11 cellular contexts compared by ENCODE assay signal in the genomic region with DNA sequence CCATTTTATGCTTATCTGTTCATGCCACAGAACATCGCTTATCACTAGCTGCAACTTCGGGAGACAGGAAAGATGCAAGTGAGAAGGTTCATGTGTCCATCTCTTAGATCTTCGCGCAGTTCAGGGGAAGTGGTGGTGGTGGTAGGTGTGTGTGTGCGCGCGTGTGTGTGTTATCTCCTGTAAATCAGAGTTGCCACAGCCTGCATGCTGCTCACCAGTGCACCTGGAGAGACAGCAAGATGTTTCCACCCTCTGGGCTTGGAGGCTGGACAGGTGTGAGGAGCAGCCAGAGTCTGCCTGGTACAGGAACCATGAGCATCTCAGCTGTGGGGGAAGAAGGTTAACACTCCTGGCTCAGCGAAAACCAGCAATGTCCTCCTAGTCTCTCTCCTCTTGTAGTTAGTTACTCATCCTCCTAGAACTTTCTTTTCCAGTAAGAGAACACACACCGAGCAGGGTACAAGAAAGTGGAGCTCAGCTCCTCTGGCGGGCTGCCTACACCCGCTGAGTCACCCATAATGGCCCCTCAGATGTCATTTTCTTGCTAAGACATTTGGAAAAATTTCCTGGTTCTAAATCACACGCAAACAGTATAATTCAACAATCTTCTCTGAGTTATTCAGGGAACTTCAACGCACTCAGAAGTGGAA. TPM values are rescaled to one million over a fixed set of nuclear protein-coding genes. Genes with fewer than 3 reads are reported as not detected.
DNase-seq lines count a peak whose midpoint lies in the region; ATAC-seq and TF ChIP-seq lines count a peak whose summit lies in the region.
"Had no signal": no experiment of that assay in that cellular context is flagged by ENCODE, and none has a peak within 500 bp of the region (broad histone marks: within the 10 kb centered on the region; RNA-seq: fewer than 3 reads in every experiment).

No MANE protein-coding gene starts in this region.

- ATAC-seq in activated CD8-positive, alpha-beta memory T cell treated with anti-CD3 and anti-CD28 coated beads, Interleukin-2, amount 10 ng/mL, durations not matched to agents 7 days and 5 days: peak; percentile 60

- peak; percentile 35 for DNase-seq in activated gamma-delta T cell treated with Interleukin-2 at 50 U/mL for 16 hours
- no peak for DNase-seq in activated gamma-delta T cell (lab: John Stamatoyannopoulos, UW)
- peak; percentile 58 for DNase-seq in activated CD8-positive, alpha-beta memory T cell treated with anti-CD3 and anti-CD28 coated beads, Interleukin-2, amount 10 ng/mL, durations not matched to agents 7 days and 5 days
- DNase-seq in fibroblast of the aortic adventitia (ENCODE audit: low read depth): peak; percentile 58
- peak; percentile 65 for DNase-seq in stromal cell of bone marrow (ENCODE audit: low read depth)
- DNase-seq in NCI-H526 (lab: John Stamatoyannopoulos, UW): no peak
- DNase-seq in SK-N-DZ (ENCODE audit: low spot score): no peak
- no peak for DNase-seq in NCI-H2029 (lab: John Stamatoyannopoulos, UW)
- DNase-seq: cerebellar nuclear complex, NCI-H1930 had no signal

- no peaks in the 10 kb centered on the region for H3K36me3 Mint-ChIP-seq in activated CD8-positive, alpha-beta memory T cell treated with anti-CD3 and anti-CD28 coated beads, Interleukin-2, amount 10 ng/mL, durations not matched to agents 7 days and 5 days

- no peak overlapping the region for H3K4me3 ChIP-seq in fibroblast of the aortic adventitia (ENCODE audit: low read depth, low read length)
- H3K4me3 ChIP-seq: tibial nerve had no signal

- TF ChIP-seq CTCF in fibroblast of the aortic adventitia (IDR thresholded peaks at IDR 0.05; ENCODE audit: insufficient read depth, low read length): no peak

- CTCF ChIA-PET in activated CD8-positive, alpha-beta memory T cell treated with anti-CD3 and anti-CD28 coated beads, Interleukin-2, amount 10 ng/mL, durations not matched to agents 7 days and 5 days (lab: Charles Lee): interaction anchor here (0.7 to 1.4 kb wide), 3 partner anchors 8 to 18 kb away, joined by 3 read pairs; a partner anchor contains a TSS

- H3K4me1 Mint-ChIP-seq in activated CD8-positive, alpha-beta memory T cell treated with anti-CD3 and anti-CD28 coated beads, Interleukin-2, amount 10 ng/mL, durations not matched to agents 7 days and 5 days: peaks cover 53% of the 10 kb centered on the region

- H3K27ac Mint-ChIP-seq in activated CD8-positive, alpha-beta memory T cell treated with anti-CD3 and anti-CD28 coated beads, Interleukin-2, amount 10 ng/mL, durations not matched to agents 7 days and 5 days: no peak overlapping the region

- no peak overlapping the region for H3K4me3 Mint-ChIP-seq in activated CD8-positive, alpha-beta memory T cell treated with anti-CD3 and anti-CD28 coated beads, Interleukin-2, amount 10 ng/mL, durations not matched to agents 7 days and 5 days

- H3K9me3 Mint-ChIP-seq in activated CD8-positive, alpha-beta memory T cell treated with anti-CD3 and anti-CD28 coated beads, Interleukin-2, amount 10 ng/mL, durations not matched to agents 7 days and 5 days (ENCODE audit: low read depth): no peaks in the 10 kb centered on the region

- no peaks in the 10 kb centered on the region for H3K27me3 Mint-ChIP-seq in activated CD8-positive, alpha-beta memory T cell treated with anti-CD3 and anti-CD28 coated beads, Interleukin-2, amount 10 ng/mL, durations not matched to agents 7 days and 5 days

RNA-seq across cellular contexts. Expression of a gene that starts 5.1 kb away (rescaled TPM):
- not detected for total RNA-seq in activated CD8-positive, alpha-beta memory T cell treated with anti-CD3 and anti-CD28 coated beads, Interleukin-2, amount 10 ng/mL, durations not matched to agents 7 days and 5 days
- not detected in 2 replicates for total RNA-seq in fibroblast of the aortic adventitia (ENCODE audit: low replicate concordance)
- not detected in 2 replicates for polyA plus RNA-seq in SK-N-DZ (2014; cell fraction: cytosol; rRNA removed)
- not detected in 2 replicates for polyA plus RNA-seq in SK-N-DZ (2014; cell fraction: nucleus; rRNA removed)

RNA-seq across cellular contexts. Expression of a gene that starts 7.0 kb away (rescaled TPM):
- total RNA-seq in activated CD8-positive, alpha-beta memory T cell treated with anti-CD3 and anti-CD28 coated beads, Interleukin-2, amount 10 ng/mL, durations not matched to agents 7 days and 5 days: 10 to 100 TPM; 39.6 to 48.0 TPM
- 38.0 and 51.0 TPM in 2 replicates for total RNA-seq in fibroblast of the aortic adventitia (ENCODE audit: low replicate concordance)
- not detected in 2 replicates for polyA plus RNA-seq in SK-N-DZ (2014; cell fraction: cytosol; rRNA removed)
- polyA plus RNA-seq in SK-N-DZ (2014; cell fraction: nucleus; rRNA removed): not detected in 2 replicates

RNA-seq across cellular contexts. Expression of a gene that starts 18.1 kb away (rescaled TPM):
- total RNA-seq in activated CD8-positive, alpha-beta memory T cell treated with anti-CD3 and anti-CD28 coated beads, Interleukin-2, amount 10 ng/mL, durations not matched to agents 7 days and 5 days: 10 to 100 TPM; 78.3 to 80.8 TPM
- total RNA-seq in fibroblast of the aortic adventitia (ENCODE audit: low replicate concordance): 34.4 and 43.6 TPM in 2 replicates
- polyA plus RNA-seq in SK-N-DZ (2014; cell fraction: cytosol; rRNA removed): 48.0 and 60.9 TPM in 2 replicates
- 50.1 and 67.2 TPM in 2 replicates for polyA plus RNA-seq in SK-N-DZ (2014; cell fraction: nucleus; rRNA removed)

RNA-seq across cellular contexts. Expression of a gene that starts 28.5 kb away (rescaled TPM):
- total RNA-seq in activated CD8-positive, alpha-beta memory T cell treated with anti-CD3 and anti-CD28 coated beads, Interleukin-2, amount 10 ng/mL, durations not matched to agents 7 days and 5 days: 100 to 1,000 TPM in 1 of 2 experiments, 10 to 100 TPM in 1; 80.4 to 104 TPM
- 28.7 and 75.7 TPM in 2 replicates for total RNA-seq in fibroblast of the aortic adventitia (ENCODE audit: low replicate concordance)
- 154 and 172 TPM in 2 replicates for polyA plus RNA-seq in SK-N-DZ (2014; cell fraction: cytosol; rRNA removed)
- polyA plus RNA-seq in SK-N-DZ (2014; cell fraction: nucleus; rRNA removed): 91.9 and 101 TPM in 2 replicates

RNA-seq across cellular contexts. Expression of a gene that starts 33.0 kb away (rescaled TPM):
- 10 to 100 TPM; 71.2 to 86.2 TPM for total RNA-seq in activated CD8-positive, alpha-beta memory T cell treated with anti-CD3 and anti-CD28 coated beads, Interleukin-2, amount 10 ng/mL, durations not matched to agents 7 days and 5 days
- 14.4 and 46.1 TPM in 2 replicates for total RNA-seq in fibroblast of the aortic adventitia (ENCODE audit: low replicate concordance)
- polyA plus RNA-seq in SK-N-DZ (2014; cell fraction: cytosol; rRNA removed): 88.1 and 93.3 TPM in 2 replicates
- 237 and 372 TPM in 2 replicates for polyA plus RNA-seq in SK-N-DZ (2014; cell fraction: nucleus; rRNA removed)

Comparison
In these comparisons a context has a peak if more than half of its experiments do, and no peak if none do; other contexts are left out.
1. DNase-seq: peak in activated gamma-delta T cell treated with Interleukin-2 at 50 U/mL for 16 hours (single experiment), activated CD8-positive, alpha-beta memory T cell treated with anti-CD3 and anti-CD28 coated beads, Interleukin-2, amount 10 ng/mL, durations not matched to agents 7 days and 5 days (single experiment), fibroblast of the aortic adventitia (single experiment) and stromal cell of bone marrow (single experiment); none in activated gamma-delta T cell (single experiment), NCI-H526 (0 of 2), SK-N-DZ (single experiment) and NCI-H2029 (single experiment).